ENCODE assay signal across 8 cellular contexts in the genomic region with DNA sequence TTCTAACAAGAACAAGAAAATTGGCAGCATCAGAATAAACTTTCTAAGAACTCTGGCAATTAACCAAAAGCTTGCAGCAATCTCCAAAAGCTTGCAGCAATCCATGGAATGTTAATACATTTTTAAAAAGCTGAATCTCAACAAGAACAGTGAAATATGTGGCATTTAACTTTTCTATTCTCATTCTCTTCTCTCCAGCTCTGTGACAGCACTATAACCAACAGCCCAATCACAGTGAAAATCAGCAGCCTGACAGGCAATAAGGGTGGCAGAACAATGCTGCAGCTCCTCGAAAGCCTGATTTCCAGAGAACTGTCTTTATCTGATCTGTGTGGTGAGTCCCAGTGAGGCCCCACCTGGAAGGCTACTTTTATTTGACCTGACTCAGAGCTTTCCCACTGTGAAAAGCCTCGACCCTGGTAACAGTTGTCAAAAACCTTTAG.
A peak's percentile ranks its signal among the peaks of the same experiment; 100 is the strongest.
DNase-seq lines count a peak whose midpoint lies in the region; ATAC-seq and TF ChIP-seq lines count a peak whose summit lies in the region.

No MANE protein-coding gene starts in this region.

- TF ChIP-seq CTCF in omental fat pad (IDR thresholded peaks at IDR 0.05): no peak

- ATAC-seq in HG02763 (IDR thresholded peaks at IDR 0.05; ENCODE audit: unreplicated experiment) (peak; percentile 18), omental fat pad (ENCODE audit: low FRiP score) (no peak)

- peak; percentile 78 for DNase-seq in EH (ENCODE audit: low read depth)
- DNase-seq in SW480 (ENCODE audit: low spot score): peak; percentile 9
- peak; percentile 18 for DNase-seq in midbrain (lab: John Stamatoyannopoulos, UW)
- no peak for DNase-seq in activated CD4-positive, CD25-positive, alpha-beta regulatory T cell treated with anti-CD3 and anti-CD28 coated beads, Interleukin-2, amount 50 U/mL, for 72 hours
- no peak for DNase-seq in omental fat pad (ENCODE audit: low spot score)
- no peak for DNase-seq in COR-L47 (lab: John Stamatoyannopoulos, UW)
- DNase-seq in NCI-H1436 treated with DMSO at 0.1 percent for 48 hours (lab: John Stamatoyannopoulos, UW): no peak

Comparison
In these comparisons a context has a peak if more than half of its experiments do, and no peak if none do; other contexts are left out.
1. DNase-seq: peak in EH (single experiment), SW480 (single experiment) and midbrain (single experiment); none in activated CD4-positive, CD25-positive, alpha-beta regulatory T cell treated with anti-CD3 and anti-CD28 coated beads, Interleukin-2, amount 50 U/mL, for 72 hours (single experiment), omental fat pad (single experiment), COR-L47 (single experiment) and NCI-H1436 treated with DMSO at 0.1 percent for 48 hours (single experiment).